ENCODE assay signal across 9 cellular contexts in the genomic region with DNA sequence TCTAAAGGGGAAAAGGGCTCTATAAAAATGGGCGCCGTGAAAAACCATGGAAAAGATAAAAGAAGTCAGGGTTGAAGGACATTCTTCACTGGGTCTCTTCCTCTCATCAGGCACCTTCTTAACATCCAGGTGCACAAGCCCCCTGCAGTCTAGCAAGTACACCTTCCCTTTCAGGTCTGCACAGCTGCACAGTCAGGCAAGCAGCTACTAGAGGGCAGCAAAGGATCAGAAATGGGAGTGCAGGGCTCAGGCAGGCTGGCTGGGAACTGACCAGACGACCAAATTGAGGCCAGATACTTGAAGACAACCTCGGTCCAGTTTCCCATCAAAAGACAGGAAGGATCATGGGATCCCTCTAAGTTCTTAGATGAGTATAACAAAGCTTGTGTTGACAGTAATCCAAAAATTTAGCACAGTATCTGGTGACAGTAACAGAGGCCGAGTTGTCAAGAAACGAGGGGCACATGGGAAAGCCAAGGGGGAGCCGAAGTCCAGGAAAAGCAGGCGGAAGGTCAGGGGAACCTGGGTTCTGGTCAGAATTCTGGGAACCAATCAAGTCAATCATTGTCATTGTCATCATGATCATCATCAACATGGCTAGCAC. TPM values are rescaled to one million over a fixed set of nuclear protein-coding genes. Genes with fewer than 3 reads are reported as not detected.
DNase-seq lines count a peak whose midpoint lies in the region; ATAC-seq and TF ChIP-seq lines count a peak whose summit lies in the region.
"Had no signal": no experiment of that assay in that cellular context is flagged by ENCODE, and none has a peak within 500 bp of the region (broad histone marks: within the 10 kb centered on the region; RNA-seq: fewer than 3 reads in every experiment).

No MANE protein-coding gene starts in this region.

- no peak for TF ChIP-seq POLR2A in Peyer's patch (IDR thresholded peaks at IDR 0.05)
- no peak for TF ChIP-seq POLR2A in thyroid gland (IDR thresholded peaks at IDR 0.05)

- TF ChIP-seq CTCF in Peyer's patch (IDR thresholded peaks at IDR 0.05) (peak in 4 of 6 experiments; percentile 17 to 44 (median 31)), thyroid gland (IDR thresholded peaks at IDR 0.05) (peak in 4 of 6 experiments; percentile 43 to 71 (median 63))

- in situ Hi-C loops in T47D (cut with HindIII; ENCODE audit: low pct_unique_long_range_greater_than_20kb, low sequenced_read_pairs), result no loop called here

- H3K27me3 ChIP-seq in Peyer's patch, result no peaks in the 10 kb centered on the region
- no peaks in the 10 kb centered on the region for H3K27me3 ChIP-seq in thyroid gland

- H3K4me1 ChIP-seq in Peyer's patch, result no peaks in the 10 kb centered on the region
- H3K4me1 ChIP-seq in thyroid gland, result no peaks in the 10 kb centered on the region

- H3K36me3 ChIP-seq in Peyer's patch, result no peaks in the 10 kb centered on the region
- no peaks in the 10 kb centered on the region for H3K36me3 ChIP-seq in thyroid gland

- DNase-seq in DMS53 treated with DMSO at 0.1 percent for 48 hours (lab: John Stamatoyannopoulos, UW; ENCODE audit: unreplicated experiment) (peak; percentile 76), KG1 (lab: John Stamatoyannopoulos, UW) (peak; percentile 18), Peyer's patch (peak in 1 of 3 donors; percentile 50), T47D (ENCODE audit: low read depth in 1 of 2, low spot score in 1 of 2) (peak; percentile 68 to 88), left kidney (ENCODE audit: low read depth, low spot score) (peak; percentile 90), thyroid gland (peak; percentile 53 to 54), GF-D8 (lab: John Stamatoyannopoulos, UW) (no peak)

- H3K4me3 ChIP-seq in Peyer's patch (no peak overlapping the region), thyroid gland (replicated peaks in 1 of 3) (no peak overlapping the region)

- H3K27ac ChIP-seq in Peyer's patch (no peak overlapping the region), thyroid gland (no peak overlapping the region)

- WGBS in thyroid gland, 2 donors, result 56 to 64% methylated on average over 8 of the region's 8 CpGs

- H3K9me3 ChIP-seq in Peyer's patch (no peaks in the 10 kb centered on the region), thyroid gland (no peaks in the 10 kb centered on the region)

- peak; percentile 79 for ATAC-seq in GM21390 (IDR thresholded peaks at IDR 0.05; ENCODE audit: unreplicated experiment)

- intact Hi-C loops in thyroid gland (cut with DNase I), result no loop called here

RNA-seq across cellular contexts. Expression of a gene that starts 10.1 kb away (rescaled TPM):
- 1 to 10 TPM in 3 of 4 donors, under 1 TPM in 1; 0.66 to 5.2 (median 1.4) TPM for total RNA-seq in Peyer's patch
- total RNA-seq in thyroid gland, result 10 to 100 TPM in 3 of 4 donors, 1 to 10 TPM in 1; 9.9 to 21.1 (median 15.6) TPM
- total RNA-seq: pulmonary artery endothelial cell had no signal
